In the genomic region with DNA sequence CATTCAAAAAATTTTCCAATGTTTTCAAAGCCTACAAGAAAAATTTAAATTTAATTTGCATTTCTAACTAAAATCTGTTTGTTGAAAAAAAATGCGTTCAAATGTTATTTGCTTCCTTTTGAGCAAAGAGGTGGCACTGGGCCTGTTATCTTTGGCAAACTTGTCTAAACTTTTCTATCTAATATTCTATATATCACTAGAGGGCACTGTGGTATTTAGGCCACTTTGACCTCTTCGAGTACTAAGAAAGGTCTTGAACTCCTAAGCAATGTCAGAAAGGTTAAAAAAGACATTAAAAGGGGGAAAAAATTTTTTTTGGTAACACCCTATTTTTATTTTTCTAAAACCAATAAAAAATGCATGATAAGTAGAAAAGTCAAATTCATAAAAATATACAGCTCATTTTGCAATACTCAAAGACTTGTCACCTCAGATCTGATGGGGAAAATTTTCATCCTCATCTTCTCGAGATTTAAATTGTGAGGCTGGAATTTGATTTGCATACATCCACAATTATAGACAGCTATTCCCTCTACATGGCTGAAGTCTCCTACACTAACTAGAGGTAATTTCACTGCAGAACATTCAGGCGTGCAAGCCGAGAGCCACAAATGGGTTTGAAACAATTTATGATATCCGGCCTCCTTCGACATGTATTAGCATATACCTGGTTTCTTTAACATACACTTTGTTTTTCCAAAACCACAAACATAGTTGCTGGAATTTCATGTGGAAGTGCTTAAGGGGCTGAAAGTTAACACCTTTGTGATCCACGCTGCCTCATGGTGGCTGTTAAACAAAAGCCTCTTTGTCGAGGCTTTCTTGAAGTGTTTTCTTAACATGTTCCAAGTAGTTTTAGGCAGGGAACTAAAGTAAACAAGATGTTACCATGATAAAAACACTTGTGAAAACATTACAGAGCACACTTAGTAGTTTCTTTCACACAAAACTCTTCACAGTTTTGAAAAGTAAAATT, we compare ENCODE assay signal across 8 cellular contexts.
A peak's percentile ranks its signal among the peaks of the same experiment; 100 is the strongest.
DNase-seq lines count a peak whose midpoint lies in the region; ATAC-seq and TF ChIP-seq lines count a peak whose summit lies in the region.

No MANE protein-coding gene starts in this region.

- BruUV-seq in IMR-90 (replicated peaks; lab: Mats Ljungman, UMichigan): no TSS peak

- no peak overlapping the region for H2AK9ac ChIP-seq in IMR-90 (replicated peaks; ENCODE audit: low read depth, low read length, poor library complexity)

- H4K20me1 ChIP-seq in IMR-90 (ENCODE audit: insufficient read depth, low read length): peaks cover 35% of the 10 kb centered on the region; the same call in 1 of the 2 replicates

- no peak overlapping the region for H3K27ac ChIP-seq in IMR-90 (ENCODE audit: insufficient read depth, low read length)

- H3K18ac ChIP-seq in IMR-90 (ENCODE audit: low read depth, low read length): 0 out of 2 replicates have a peak overlapping the region, but pooled peaks have one; percentile 49

- H2BK5ac ChIP-seq in IMR-90 (ENCODE audit: low read depth, low read length, poor library complexity, severe bottlenecking): no peak overlapping the region

- no peak overlapping the region for H2AK5ac ChIP-seq in IMR-90 (ENCODE audit: low read depth, low read length)

- intact Hi-C loops in IMR-90 (cut with micrococcal nuclease): loop anchor here (2.0 kb wide), 1 partner anchor 298 kb away; no protein-coding TSS in a partner anchor

- DNase-seq in NCI-H1694 treated with DMSO at 0.1 percent for 48 hours (lab: John Stamatoyannopoulos, UW): peak; percentile 0
- no peak for DNase-seq in NCI-H1694 (lab: John Stamatoyannopoulos, UW)
- no peak for DNase-seq in IMR-90
- no peak for DNase-seq in T-helper 17 cell
- DNase-seq in germinal center (ENCODE audit: low spot score): peak; percentile 18
- DNase-seq in retinal pigment epithelial cell (ENCODE audit: low read depth): no peak
- DNase-seq in 8988T: no peak
- DNase-seq in T1000 (lab: John Stamatoyannopoulos, UW): no peak

- no peak overlapping the region for H3K4me2 ChIP-seq in IMR-90 (ENCODE audit: low read depth, low read length)

- peak overlapping the region; percentile 96 for H3K27ac Mint-ChIP-seq in T-helper 17 cell

- H3K9me3 ChIP-seq in IMR-90 (ENCODE audit: control insufficient read depth, insufficient read depth, low read length): no peaks in the 10 kb centered on the region
- H3K9me3 ChIP-seq in T-helper 17 cell (ENCODE audit: control insufficient read depth, low read length, poor library complexity, severe bottlenecking): no peaks in the 10 kb centered on the region

- H3K9me1 ChIP-seq in IMR-90 (ENCODE audit: insufficient read depth, low read length): peaks cover 3% of the 10 kb centered on the region; the same call in 1 of the 2 replicates

- no peak overlapping the region for H3K4me3 Mint-ChIP-seq in T-helper 17 cell

- H3K4me1 Mint-ChIP-seq in T-helper 17 cell: peaks cover 33% of the 10 kb centered on the region

- peaks cover 5% of the 10 kb centered on the region for H3K4me1 ChIP-seq in IMR-90 (ENCODE audit: control insufficient read depth, insufficient read depth, low read length)

- TF ChIP-seq POLR2A in IMR-90 (IDR thresholded peaks at IDR 0.05; ENCODE audit: low read depth, low read length): no peak

- peak overlapping the region; percentile 11; the same call in 1 of the 2 replicates for H2BK20ac ChIP-seq in IMR-90 (ENCODE audit: low read depth, low read length)

- peak overlapping the region; percentile 36; the same call in 1 of the 2 replicates for H3K23ac ChIP-seq in IMR-90 (ENCODE audit: low read depth, low read length)

- peaks cover 34 to 70% of the 10 kb centered on the region in 2 experiments for H3K79me1 ChIP-seq in IMR-90 (ENCODE audit: low read depth in 1 of 2, low read length in 2 of 2)

- H3K4me3 ChIP-seq in IMR-90 (ENCODE audit: insufficient read depth, low read depth, low read length) (no peak overlapping the region), retinal pigment epithelial cell (ENCODE audit: low read length) (no peak overlapping the region)

- peak; percentile 43; the same call in 1 of the 2 replicates for ATAC-seq in IMR-90 (ENCODE audit: low read depth)
- ATAC-seq in T-helper 17 cell: no peak

- POLR2A ChIA-PET in IMR-90 (lab: Charles Lee; ENCODE audit: unreplicated experiment): no interaction called here

- peak overlapping the region; percentile 24; the same call in 1 of the 2 replicates for H3K4ac ChIP-seq in IMR-90 (ENCODE audit: low read depth, low read length)

- no peak overlapping the region for H3K9ac ChIP-seq in IMR-90 (ENCODE audit: low read depth, low read length)

- H3K27me3 ChIP-seq in IMR-90 (ENCODE audit: control insufficient read depth, insufficient read depth, low read length): no peaks in the 10 kb centered on the region

- dilution Hi-C loops in IMR-90 (cut with HindIII; ENCODE audit: low sequenced_read_pairs, unreplicated experiment): no loop called here

- H3K14ac ChIP-seq in IMR-90 (replicated peaks; ENCODE audit: low read depth, low read length): no peak overlapping the region

- H3K36me3 Mint-ChIP-seq in T-helper 17 cell (ENCODE audit: low read depth): no peaks in the 10 kb centered on the region

- H2BK15ac ChIP-seq in IMR-90 (ENCODE audit: low read depth, low read length): no peak overlapping the region

- no peak overlapping the region for H4K5ac ChIP-seq in IMR-90 (ENCODE audit: low read depth, low read length)

- H3K36me3 ChIP-seq in IMR-90 (ENCODE audit: control insufficient read depth, insufficient read depth, low read length): peaks cover 7% of the 10 kb centered on the region; the same call in 1 of the 2 replicates

- TF ChIP-seq CTCF in IMR-90 (conservative IDR thresholded peaks at IDR 0.05; ENCODE audit: low read depth, low read length) (peak; percentile 30), retinal pigment epithelial cell (conservative IDR thresholded peaks at IDR 0.05; ENCODE audit: low read depth, low read length) (peak; percentile 35)

- no peak overlapping the region for H4K91ac ChIP-seq in IMR-90 (ENCODE audit: insufficient read depth, low read depth, low read length)

- in situ Hi-C loops in IMR-90 (cut with MboI; ENCODE audit: low sequenced_read_pairs): no loop called here

- no peaks in the 10 kb centered on the region for H3K27me3 Mint-ChIP-seq in T-helper 17 cell

- TF ChIP-seq RAD21 in IMR-90 (IDR thresholded peaks at IDR 0.05; ENCODE audit: low read length): peak; percentile 22; the same call in 1 of the 2 replicates

- H3K56ac ChIP-seq in IMR-90 (ENCODE audit: extremely low read depth, insufficient read depth, low read length): no peak overlapping the region

- no CpG with 5 or more reads among the region's 9 CpGs for WGBS in IMR-90 (ENCODE audit: extremely low coverage in 2 of 2, insufficient read length in 1 of 2), 2 experiments

- no peak overlapping the region for H4K8ac ChIP-seq in IMR-90 (ENCODE audit: low read depth in 2 of 2, low read length in 2 of 2)

- no peak overlapping the region for H2BK120ac ChIP-seq in IMR-90 (ENCODE audit: low read depth, low read length)

- no peak overlapping the region for H2AFZ ChIP-seq in IMR-90 (replicated peaks; ENCODE audit: low read length, poor library complexity)

- CTCF ChIA-PET in IMR-90 (lab: Yijun Ruan, JAX): no interaction called here

TF ChIP-seq in IMR-90, 13 proteins besides CTCF, POLR2A, EP300 and RAD21:
- TF ChIP-seq SMC3 (IDR thresholded peaks at IDR 0.05; ENCODE audit: low read depth, low read length) (peak; percentile 26; the same call in 1 of the 2 replicates), MXI1 (IDR thresholded peaks at IDR 0.05; ENCODE audit: borderline replicate concordance, low read depth, low read length) (no peak)

Comparison
In these comparisons a context has a peak if more than half of its experiments do, and no peak if none do; other contexts are left out.
1. DNase-seq: peak in NCI-H1694 treated with DMSO at 0.1 percent for 48 hours (single experiment) and germinal center (single experiment); none in NCI-H1694 (single experiment), IMR-90 (single experiment), T-helper 17 cell (0 of 3), retinal pigment epithelial cell (single experiment), 8988T (single experiment) and T1000 (single experiment).